In genomic region chr1:5571861-5572401, GRCh38 we compare ENCODE assay signal across 25 cellular contexts.
"Had no signal": no experiment of that assay in that cellular context is flagged by ENCODE, and none has a peak within 500 bp of the region (broad histone marks: within the 10 kb centered on the region; RNA-seq: fewer than 3 reads in every experiment).

No MANE protein-coding gene starts in this region.

- H3K4me3 Mint-ChIP-seq: natural killer cell; stimulated activated naive CD8-positive, alpha-beta T cell treated with anti-CD3 and anti-CD28 coated beads, Interleukin-15, amount 100 ng/mL, for 72 hours had no signal

- H3K9me3 ChIP-seq: pancreas, thyroid gland had no signal

- ATAC-seq: heart right ventricle; left lobe of liver; natural killer cell; pancreas; sciatic nerve; stimulated activated naive CD8-positive, alpha-beta T cell treated with anti-CD3 and anti-CD28 coated beads, Interleukin-15, amount 100 ng/mL, for 72 hours had no signal

- H3K27me3 Mint-ChIP-seq: stimulated activated naive CD8-positive, alpha-beta T cell treated with anti-CD3 and anti-CD28 coated beads, Interleukin-15, amount 100 ng/mL, for 72 hours had no signal

- H3K4me1 Mint-ChIP-seq: natural killer cell had no signal

- DNase-seq: caudate nucleus; cerebellar nuclear complex; dermis blood vessel endothelial cell; effector memory CD4-positive, alpha-beta T cell; esophagus squamous epithelium; foreskin melanocyte; glutamatergic neuron; heart right ventricle; kidney; mammary epithelial cell; mesendoderm; natural killer cell; occipital lobe; pancreas; stimulated activated CD4-positive, alpha-beta T cell treated with anti-CD3 and anti-CD28 coated beads, Interleukin-12 subunit alpha, Interleukin-12 subunit beta, amount 100 ng/mL, for 4 hours; stimulated activated CD4-positive, alpha-beta T cell treated with anti-CD3 and anti-CD28 coated beads, Interleukin-1b, Interleukin-23, amount 100 ng/mL, for 48 hours; stimulated activated CD4-positive, alpha-beta T cell treated with anti-CD3 and anti-CD28 coated beads, Interleukin-4, amount 100 ng/mL, for 1 hour; stimulated activated CD8-positive, alpha-beta memory T cell treated with anti-CD3 and anti-CD28 coated beads, Interleukin-4, amount 100 ng/mL, for 48 hours; stimulated activated naive CD4-positive, alpha-beta T cell; stimulated activated naive CD8-positive, alpha-beta T cell treated with anti-CD3 and anti-CD28 coated beads, Interleukin-15, amount 100 ng/mL, for 72 hours; thyroid gland; trophoblast cell had no signal

- H3K36me3 Mint-ChIP-seq: natural killer cell had no signal

- H3K27me3 ChIP-seq: pancreas, thyroid gland had no signal

- H3K4me3 ChIP-seq: esophagus squamous epithelium, heart right ventricle, pancreas, smooth muscle cell, thyroid gland had no signal

- H3K27ac Mint-ChIP-seq: natural killer cell; stimulated activated naive CD8-positive, alpha-beta T cell treated with anti-CD3 and anti-CD28 coated beads, Interleukin-15, amount 100 ng/mL, for 72 hours had no signal

- H3K4me1 ChIP-seq: esophagus squamous epithelium, heart right ventricle, pancreas, thyroid gland had no signal

- H3K36me3 ChIP-seq: esophagus squamous epithelium, heart right ventricle, pancreas, thyroid gland had no signal

- H3K27ac ChIP-seq: esophagus squamous epithelium, heart right ventricle, pancreas, thyroid gland had no signal
